In the genomic region with DNA sequence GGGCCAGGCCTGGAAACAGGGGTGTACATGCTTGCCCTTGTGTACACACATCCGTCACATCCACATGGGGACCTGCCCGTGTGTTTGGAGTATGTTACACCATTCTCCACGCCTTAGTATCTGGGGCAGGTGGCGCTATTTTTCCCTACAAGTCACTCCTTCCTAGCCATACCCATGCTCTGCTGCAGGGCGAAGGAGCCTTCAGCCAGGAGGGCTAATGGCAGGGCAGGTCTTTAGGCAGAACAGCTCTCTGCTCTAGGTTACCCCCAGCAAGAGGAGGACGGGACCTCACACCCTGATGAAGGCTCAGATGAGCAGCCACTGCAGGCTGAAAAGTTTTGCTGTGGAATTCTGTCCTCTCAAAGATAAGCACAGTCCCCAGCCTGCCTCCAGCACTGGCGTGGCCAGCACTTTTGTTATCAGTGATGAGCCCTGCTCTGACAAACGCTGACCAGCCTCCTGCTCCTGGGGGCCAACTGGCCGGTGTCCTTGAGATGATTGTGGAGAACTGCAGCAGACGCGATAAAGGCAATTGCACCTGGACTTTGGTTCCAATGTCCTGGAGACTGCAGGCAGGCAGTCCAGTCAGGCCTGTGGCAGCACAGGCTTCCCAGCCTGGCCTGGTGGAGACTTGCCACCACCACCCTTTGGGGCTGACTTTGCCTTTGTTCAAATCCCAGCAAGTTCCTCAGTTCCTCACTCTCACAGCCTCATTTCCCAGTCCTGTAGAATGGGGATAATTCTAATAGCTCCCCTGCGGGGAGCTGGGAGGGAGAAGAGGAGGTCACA, we compare ENCODE assay signal across 2 cellular contexts.
TF ChIP-seq lines count a peak whose summit lies in the region.

No MANE protein-coding gene starts in this region.

TF ChIP-seq in Ishikawa, 13 proteins besides CTCF, POLR2A, EP300 and RAD21:
- TF ChIP-seq MAX (IDR thresholded peaks at IDR 0.05) = 0 out of 2 replicates have a peak, but pooled peaks have one; percentile 32
- TF ChIP-seq TEAD4 (IDR thresholded peaks at IDR 0.05) = no peak

TF ChIP-seq in GM12878, 131 proteins besides CTCF, POLR2A, EP300 and RAD21:
- TF ChIP-seq EGR1 (IDR thresholded peaks at IDR 0.05; ENCODE audit: borderline replicate concordance in 1 of 2, low read depth in 2 of 2, low read length in 2 of 2) (no peak), BRCA1 (IDR thresholded peaks at IDR 0.05; ENCODE audit: low read depth, low read length) (no peak), CHD4 (IDR thresholded peaks at IDR 0.05) (no peak), BCL11A (IDR thresholded peaks at IDR 0.05; ENCODE audit: low read depth, low read length) (no peak), KDM1A (IDR thresholded peaks at IDR 0.05; ENCODE audit: borderline replicate concordance) (no peak), ELK1 (IDR thresholded peaks at IDR 0.05; ENCODE audit: low read depth, low read length) (no peak), PBX3 (IDR thresholded peaks at IDR 0.05; ENCODE audit: insufficient replicate concordance, low read depth, low read length) (no peak), IRF3 (IDR thresholded peaks at IDR 0.05) (no peak), ZBED1 (IDR thresholded peaks at IDR 0.05; ENCODE audit: borderline replicate concordance) (no peak), RBBP5 (conservative IDR thresholded peaks at IDR 0.05) (no peak), PAX5 (IDR thresholded peaks at IDR 0.05; ENCODE audit: borderline replicate concordance, low read depth, low read length) (no peak), CHD1 (IDR thresholded peaks at IDR 0.05; ENCODE audit: low read depth, low read length) (no peak), FOXK2 (IDR thresholded peaks at IDR 0.05) (no peak), RUNX3 (IDR thresholded peaks at IDR 0.05; ENCODE audit: low read length) (no peak), DPF2 (IDR thresholded peaks at IDR 0.05) (no peak), ATF7 (IDR thresholded peaks at IDR 0.05; ENCODE audit: low read depth) (no peak), ZNF217 (IDR thresholded peaks at IDR 0.05) (no peak), CBX5 (IDR thresholded peaks at IDR 0.05; ENCODE audit: low read depth) (no peak), SMAD5 (IDR thresholded peaks at IDR 0.05; ENCODE audit: low read depth) (no peak)
- TF ChIP-seq, protein P1, sequence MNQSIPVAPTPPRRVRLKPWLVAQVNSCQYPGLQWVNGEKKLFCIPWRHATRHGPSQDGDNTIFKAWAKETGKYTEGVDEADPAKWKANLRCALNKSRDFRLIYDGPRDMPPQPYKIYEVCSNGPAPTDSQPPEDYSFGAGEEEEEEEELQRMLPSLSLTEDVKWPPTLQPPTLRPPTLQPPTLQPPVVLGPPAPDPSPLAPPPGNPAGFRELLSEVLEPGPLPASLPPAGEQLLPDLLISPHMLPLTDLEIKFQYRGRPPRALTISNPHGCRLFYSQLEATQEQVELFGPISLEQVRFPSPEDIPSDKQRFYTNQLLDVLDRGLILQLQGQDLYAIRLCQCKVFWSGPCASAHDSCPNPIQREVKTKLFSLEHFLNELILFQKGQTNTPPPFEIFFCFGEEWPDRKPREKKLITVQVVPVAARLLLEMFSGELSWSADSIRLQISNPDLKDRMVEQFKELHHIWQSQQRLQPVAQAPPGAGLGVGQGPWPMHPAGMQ (IDR thresholded peaks at IDR 0.05; ENCODE audit: borderline replicate concordance) = no peak
